ENCODE assay signal across 9 cellular contexts in the genomic region with DNA sequence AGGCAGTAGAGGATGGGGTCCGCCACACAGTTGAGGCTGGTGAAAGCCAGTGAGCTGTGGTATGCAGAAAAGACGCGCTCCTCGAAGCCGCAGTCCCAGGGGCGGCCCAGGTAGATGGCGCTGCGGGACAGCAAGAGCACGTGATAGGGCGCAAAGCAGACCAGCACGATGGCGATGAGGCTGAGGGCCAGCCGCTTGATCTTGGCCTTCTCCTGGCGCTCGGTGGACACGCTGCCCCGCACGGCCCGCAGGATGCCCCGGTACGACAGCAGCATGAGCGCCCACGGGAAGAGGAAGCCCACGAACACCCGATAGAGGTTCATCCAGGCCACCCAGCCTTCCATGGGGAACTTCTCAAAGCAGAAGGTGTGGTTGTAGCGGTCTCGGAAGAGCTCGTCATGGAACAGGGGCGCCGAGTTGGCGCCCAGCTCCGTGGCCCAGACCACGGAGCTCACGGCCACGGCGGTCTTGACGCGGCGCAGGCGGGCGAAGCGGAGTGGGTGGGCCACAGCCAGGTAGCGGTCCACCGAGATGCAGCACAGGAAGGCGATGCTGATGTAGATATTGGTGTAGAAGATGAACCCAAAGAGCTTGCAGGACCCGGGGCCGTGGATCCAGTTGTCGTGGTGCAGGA. TPM values are rescaled to one million over a fixed set of nuclear protein-coding genes. Genes with fewer than 3 reads are reported as not detected.
DNase-seq lines count a peak whose midpoint lies in the region; ATAC-seq and TF ChIP-seq lines count a peak whose summit lies in the region.
"Had no signal": no experiment of that assay in that cellular context is flagged by ENCODE, and none has a peak within 500 bp of the region (broad histone marks: within the 10 kb centered on the region; RNA-seq: fewer than 3 reads in every experiment).

No MANE protein-coding gene starts in this region.

- H3K9me2 ChIP-seq in GM23248 (ENCODE audit: insufficient read depth) = no peaks in the 10 kb centered on the region

- no peaks in the 10 kb centered on the region for H3K4me1 ChIP-seq in GM23248 (ENCODE audit: insufficient read depth)

- no peaks in the 10 kb centered on the region for H3K79me2 ChIP-seq in GM23248 (ENCODE audit: insufficient read depth)

- no peaks in the 10 kb centered on the region for H3K9me3 Mint-ChIP-seq in progenitor cell of endocrine pancreas (ENCODE audit: low read depth)

- in situ Hi-C loops in GM23248 (cut with MboI) = no loop called here

- no peaks in the 10 kb centered on the region for H3K36me3 Mint-ChIP-seq in progenitor cell of endocrine pancreas (ENCODE audit: insufficient read depth)
- H3K36me3 Mint-ChIP-seq: brain had no signal

- ATAC-seq in GM19395 (IDR thresholded peaks at IDR 0.05; ENCODE audit: unreplicated experiment) (no peak), HG03139 (IDR thresholded peaks at IDR 0.05; ENCODE audit: unreplicated experiment) (no peak)

- H3K27ac Mint-ChIP-seq in progenitor cell of endocrine pancreas = no peak overlapping the region
- H3K27ac Mint-ChIP-seq: brain had no signal

- no peak overlapping the region for H3K4me3 Mint-ChIP-seq in progenitor cell of endocrine pancreas (ENCODE audit: low read depth)
- H3K4me3 Mint-ChIP-seq: brain had no signal

- peak; percentile 56 for TF ChIP-seq CTCF in progenitor cell of endocrine pancreas (IDR thresholded peaks at IDR 0.05; ENCODE audit: unreplicated experiment)

- peaks cover 39% of the 10 kb centered on the region for H3K27me3 Mint-ChIP-seq in progenitor cell of endocrine pancreas

- H3K4me1 Mint-ChIP-seq in progenitor cell of endocrine pancreas (ENCODE audit: low read depth) = no peaks in the 10 kb centered on the region
- H3K4me1 Mint-ChIP-seq: brain had no signal

- TF ChIP-seq POLR2A in erythroblast (IDR thresholded peaks at IDR 0.05; ENCODE audit: low read length) = no peak

- no peak overlapping the region for H3K4me2 ChIP-seq in GM23248 (ENCODE audit: unreplicated experiment)

- no peaks in the 10 kb centered on the region for H3K9me3 ChIP-seq in GM23248 (ENCODE audit: low read depth)

- H3K27ac ChIP-seq in GM23248 = no peak overlapping the region

- no peak overlapping the region for H3K4me3 ChIP-seq in GM23248

- H3K9ac ChIP-seq in GM23248 = no peak overlapping the region

- DNase-seq in AG08395 (ENCODE audit: low spot score) (peak; percentile 26), GM23248 (peak; percentile 34), UCSD-AML1 (lab: John Stamatoyannopoulos, UW; ENCODE audit: unreplicated experiment) (peak; percentile 67), erythroblast (lab: John Stamatoyannopoulos, UW) (peak; percentile 47 to 49), progenitor cell of endocrine pancreas (ENCODE audit: low spot score, unreplicated experiment) (peak; percentile 43), NCI-H1048 (lab: John Stamatoyannopoulos, UW) (no peak)

- no peaks in the 10 kb centered on the region for H3K27me3 ChIP-seq in GM23248 (replicated peaks; ENCODE audit: insufficient read depth)

- H3F3A ChIP-seq in GM23248 (ENCODE audit: insufficient read depth) = no peaks in the 10 kb centered on the region

- 47 to 49% methylated on average over 42 to 45 of the region's 48 CpGs for WGBS in GM23248 (ENCODE audit: low coverage in 1 of 2, low lambda C conversion rate in 2 of 2, missing lambda C conversion rate in 2 of 2), 2 experiments

- no peaks in the 10 kb centered on the region for H3K36me3 ChIP-seq in GM23248 (ENCODE audit: low read depth)

- no peak overlapping the region for H2AFZ ChIP-seq in GM23248

- H4K20me1 ChIP-seq in GM23248 (ENCODE audit: insufficient read depth) = no peaks in the 10 kb centered on the region

RNA-seq across cellular contexts. Expression of a gene that starts 6.5 kb away (rescaled TPM):
- total RNA-seq in GM23248 (2014; rRNA removed; shearing (Covaris generic)) = 5.3 and 10.6 TPM in 2 replicates
- polyA plus RNA-seq in GM23248 (2016; fragmentation: Nextera tagmentation; extraction: Ambion mirVana) = 11.8 and 11.9 TPM in 2 replicates
- total RNA-seq in progenitor cell of endocrine pancreas = 14.4 and 16.5 TPM in 2 replicates

RNA-seq across cellular contexts. Expression of a gene that starts 10.9 kb away (rescaled TPM):
- total RNA-seq in GM23248 (2014; rRNA removed; shearing (Covaris generic)) = 0.32 TPM in 1 of 2 replicates, not detected in the other
- 0.51 and 1.6 TPM in 2 replicates for polyA plus RNA-seq in GM23248 (2016; fragmentation: Nextera tagmentation; extraction: Ambion mirVana)
- total RNA-seq in progenitor cell of endocrine pancreas = not detected in 2 replicates

RNA-seq across cellular contexts. Expression of a gene that starts 48.1 kb away (rescaled TPM):
- 24.4 and 27.5 TPM in 2 replicates for total RNA-seq in GM23248 (2014; rRNA removed; shearing (Covaris generic))
- 6.6 and 8.3 TPM in 2 replicates for polyA plus RNA-seq in GM23248 (2016; fragmentation: Nextera tagmentation; extraction: Ambion mirVana)
- total RNA-seq in progenitor cell of endocrine pancreas = 28.6 and 29.8 TPM in 2 replicates
